ENCODE assay signal across 18 cellular contexts in the genomic region with DNA sequence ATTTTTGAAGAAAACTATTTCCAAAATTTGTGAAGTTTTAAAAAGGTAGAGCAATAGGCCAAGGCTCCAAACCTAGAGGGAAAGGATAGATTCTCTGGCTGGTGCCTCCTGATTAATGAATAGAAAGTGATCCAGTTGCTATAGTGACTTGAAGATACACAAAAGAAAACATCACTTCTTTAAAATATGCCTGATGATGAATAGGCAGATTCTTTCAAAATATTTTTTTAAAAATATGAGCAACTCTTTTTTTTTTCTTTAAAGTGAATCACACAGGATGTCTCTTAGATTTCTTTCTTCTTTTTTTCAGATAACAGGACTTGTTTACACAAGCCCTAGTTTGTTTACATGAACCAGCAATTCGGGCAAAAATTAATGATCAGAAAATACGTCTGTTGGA.
DNase-seq lines count a peak whose midpoint lies in the region; ATAC-seq and TF ChIP-seq lines count a peak whose summit lies in the region.
"Had no signal": no experiment of that assay in that cellular context is flagged by ENCODE, and none has a peak within 500 bp of the region (broad histone marks: within the 10 kb centered on the region; RNA-seq: fewer than 3 reads in every experiment).

No MANE protein-coding gene starts in this region.

- ATAC-seq in T-helper 17 cell, result no peak
- ATAC-seq in HG03135 (IDR thresholded peaks at IDR 0.05; ENCODE audit: unreplicated experiment), result no peak
- ATAC-seq in GM18502 (IDR thresholded peaks at IDR 0.05; ENCODE audit: poor library complexity, unreplicated experiment), result no peak
- ATAC-seq: activated T-helper 17 cell treated with anti-CD3 and anti-CD28 coated beads, Interleukin-2, amount 50 U/mL, for 72 hours; Right ventricle myocardium inferior; stimulated activated effector memory CD8-positive, alpha-beta T cell treated with anti-CD3 and anti-CD28 coated beads, Interleukin-12 subunit alpha, Interleukin-12 subunit beta, amount 100 ng/mL, for 72 hours had no signal

- DNase-seq in ELR (ENCODE audit: low read depth), result peak; percentile 10
- no peak for DNase-seq in T-helper 17 cell
- peak; percentile 49 to 52 for DNase-seq in fibroblast of lung (ENCODE audit: low read depth in 2 of 2)
- peak; percentile 10 for DNase-seq in non-pigmented ciliary epithelial cell (ENCODE audit: low read depth)
- DNase-seq in endodermal cell, result no peak
- DNase-seq in HuH-7 (ENCODE audit: low spot score), result no peak
- DNase-seq: colonic mucosa, erythroblast, left cardiac atrium, NCI-H1092, spleen, transverse colon had no signal

- TF ChIP-seq CTCF in fibroblast of lung (conservative IDR thresholded peaks at IDR 0.05 in 1 of 2, IDR thresholded peaks at IDR 0.05 in 1 of 2; ENCODE audit: low read depth in 1 of 2, low read length in 2 of 2) (no peak), endodermal cell (conservative IDR thresholded peaks at IDR 0.05) (no peak)

- no peak overlapping the region for H3K4me3 ChIP-seq in fibroblast of lung (replicated peaks in 1 of 4; ENCODE audit: control extremely low read depth in 1 of 4, insufficient read depth in 1 of 4, low read depth in 3 of 4, low read length in 4 of 4)
- H3K4me3 ChIP-seq in endodermal cell (ENCODE audit: low read length), result no peak overlapping the region
- H3K4me3 ChIP-seq: colonic mucosa, spleen, transverse colon had no signal

- H3K27ac ChIP-seq in fibroblast of lung (ENCODE audit: insufficient read depth, low read length), result no peak overlapping the region
- H3K27ac ChIP-seq in endodermal cell (ENCODE audit: low read depth, low read length), result no peak overlapping the region
- H3K27ac ChIP-seq: colonic mucosa, spleen had no signal

- no peaks in the 10 kb centered on the region for H4K20me1 ChIP-seq in fibroblast of lung (ENCODE audit: control insufficient read depth, extremely low read depth, insufficient read depth, low read length)

- H3K9ac ChIP-seq in fibroblast of lung (ENCODE audit: insufficient read depth, low read length), result no peak overlapping the region
- no peak overlapping the region for H3K9ac ChIP-seq in endodermal cell (ENCODE audit: extremely low read depth, low read length, poor library complexity, severe bottlenecking)

- no peaks in the 10 kb centered on the region for H3K9me3 Mint-ChIP-seq in endodermal cell
- H3K9me3 Mint-ChIP-seq: activated T-helper 17 cell treated with anti-CD3 and anti-CD28 coated beads, Interleukin-2, amount 50 U/mL, for 72 hours; stimulated activated effector memory CD8-positive, alpha-beta T cell treated with anti-CD3 and anti-CD28 coated beads, Interleukin-12 subunit alpha, Interleukin-12 subunit beta, amount 100 ng/mL, for 72 hours had no signal

- no peaks in the 10 kb centered on the region for H3K27me3 ChIP-seq in fibroblast of lung (ENCODE audit: control insufficient read depth, insufficient read depth, low read length)
- no peaks in the 10 kb centered on the region for H3K27me3 ChIP-seq in endodermal cell (ENCODE audit: control insufficient read depth, insufficient read depth, low read length, poor library complexity, severe bottlenecking)
- H3K27me3 ChIP-seq: colonic mucosa, spleen, transverse colon had no signal

- H3K4me1 Mint-ChIP-seq in T-helper 17 cell (peaks cover 5% of the 10 kb centered on the region), endodermal cell (peaks cover 24% of the 10 kb centered on the region)
- H3K4me1 Mint-ChIP-seq: activated T-helper 17 cell treated with anti-CD3 and anti-CD28 coated beads, Interleukin-2, amount 50 U/mL, for 72 hours; B cell; stimulated activated effector memory CD8-positive, alpha-beta T cell treated with anti-CD3 and anti-CD28 coated beads, Interleukin-12 subunit alpha, Interleukin-12 subunit beta, amount 100 ng/mL, for 72 hours had no signal

- H3K4me1 ChIP-seq in fibroblast of lung (ENCODE audit: control insufficient read depth, extremely low read depth, insufficient read depth, low read length) (no peaks in the 10 kb centered on the region), endodermal cell (ENCODE audit: control insufficient read depth, insufficient read depth, low read length) (peaks cover 18% of the 10 kb centered on the region)
- H3K4me1 ChIP-seq: colonic mucosa, spleen had no signal

- H3K9me3 ChIP-seq in T-helper 17 cell (ENCODE audit: control insufficient read depth, low read length, poor library complexity, severe bottlenecking), result no peaks in the 10 kb centered on the region
- no peaks in the 10 kb centered on the region for H3K9me3 ChIP-seq in fibroblast of lung (ENCODE audit: control insufficient read depth, insufficient read depth, low read depth, low read length)
- H3K9me3 ChIP-seq in endodermal cell (ENCODE audit: control insufficient read depth, low read length), result peaks cover 5% of the 10 kb centered on the region
- H3K9me3 ChIP-seq: colonic mucosa, transverse colon had no signal

- H3K36me3 ChIP-seq in fibroblast of lung (ENCODE audit: control insufficient read depth, insufficient read depth, low read length) (no peaks in the 10 kb centered on the region), endodermal cell (ENCODE audit: control insufficient read depth, insufficient read depth, low read length) (no peaks in the 10 kb centered on the region)
- H3K36me3 ChIP-seq: colonic mucosa, spleen had no signal

- H3K27me3 Mint-ChIP-seq in T-helper 17 cell, result peaks cover 6% of the 10 kb centered on the region
- no peaks in the 10 kb centered on the region for H3K27me3 Mint-ChIP-seq in endodermal cell (ENCODE audit: insufficient read depth)
- H3K27me3 Mint-ChIP-seq: activated T-helper 17 cell treated with anti-CD3 and anti-CD28 coated beads, Interleukin-2, amount 50 U/mL, for 72 hours; B cell had no signal

- H3K4me3 Mint-ChIP-seq in T-helper 17 cell, result no peak overlapping the region
- no peak overlapping the region for H3K4me3 Mint-ChIP-seq in endodermal cell
- H3K4me3 Mint-ChIP-seq: activated T-helper 17 cell treated with anti-CD3 and anti-CD28 coated beads, Interleukin-2, amount 50 U/mL, for 72 hours; B cell; stimulated activated effector memory CD8-positive, alpha-beta T cell treated with anti-CD3 and anti-CD28 coated beads, Interleukin-12 subunit alpha, Interleukin-12 subunit beta, amount 100 ng/mL, for 72 hours had no signal

- H3K36me3 Mint-ChIP-seq in T-helper 17 cell (ENCODE audit: low read depth) (no peaks in the 10 kb centered on the region), endodermal cell (ENCODE audit: low read depth) (no peaks in the 10 kb centered on the region)
- H3K36me3 Mint-ChIP-seq: stimulated activated effector memory CD8-positive, alpha-beta T cell treated with anti-CD3 and anti-CD28 coated beads, Interleukin-12 subunit alpha, Interleukin-12 subunit beta, amount 100 ng/mL, for 72 hours had no signal

- H3K4me2 ChIP-seq in fibroblast of lung (ENCODE audit: extremely low read depth, insufficient read depth, low read length), result no peak overlapping the region

- 76 to 85% methylated on average over 2 of the region's 2 CpGs for WGBS in endodermal cell (ENCODE audit: insufficient coverage in 1 of 2, insufficient read length in 1 of 2), 2 experiments

- H2AFZ ChIP-seq in fibroblast of lung (ENCODE audit: low read length), result no peak overlapping the region

- no peaks in the 10 kb centered on the region for H3K79me2 ChIP-seq in fibroblast of lung (ENCODE audit: control insufficient read depth, insufficient read depth, low read length)

- H3K27ac Mint-ChIP-seq in T-helper 17 cell (peak overlapping the region; percentile 12), endodermal cell (no peak overlapping the region)
- H3K27ac Mint-ChIP-seq: activated T-helper 17 cell treated with anti-CD3 and anti-CD28 coated beads, Interleukin-2, amount 50 U/mL, for 72 hours; B cell; stimulated activated effector memory CD8-positive, alpha-beta T cell treated with anti-CD3 and anti-CD28 coated beads, Interleukin-12 subunit alpha, Interleukin-12 subunit beta, amount 100 ng/mL, for 72 hours had no signal

Comparison
In these comparisons a context has a peak if more than half of its experiments do, and no peak if none do; other contexts are left out.
1. DNase-seq: peak in ELR (single experiment), fibroblast of lung (2 of 2) and non-pigmented ciliary epithelial cell (single experiment); none in T-helper 17 cell (0 of 3), endodermal cell (single experiment) and HuH-7 (single experiment).